In the genomic region with DNA sequence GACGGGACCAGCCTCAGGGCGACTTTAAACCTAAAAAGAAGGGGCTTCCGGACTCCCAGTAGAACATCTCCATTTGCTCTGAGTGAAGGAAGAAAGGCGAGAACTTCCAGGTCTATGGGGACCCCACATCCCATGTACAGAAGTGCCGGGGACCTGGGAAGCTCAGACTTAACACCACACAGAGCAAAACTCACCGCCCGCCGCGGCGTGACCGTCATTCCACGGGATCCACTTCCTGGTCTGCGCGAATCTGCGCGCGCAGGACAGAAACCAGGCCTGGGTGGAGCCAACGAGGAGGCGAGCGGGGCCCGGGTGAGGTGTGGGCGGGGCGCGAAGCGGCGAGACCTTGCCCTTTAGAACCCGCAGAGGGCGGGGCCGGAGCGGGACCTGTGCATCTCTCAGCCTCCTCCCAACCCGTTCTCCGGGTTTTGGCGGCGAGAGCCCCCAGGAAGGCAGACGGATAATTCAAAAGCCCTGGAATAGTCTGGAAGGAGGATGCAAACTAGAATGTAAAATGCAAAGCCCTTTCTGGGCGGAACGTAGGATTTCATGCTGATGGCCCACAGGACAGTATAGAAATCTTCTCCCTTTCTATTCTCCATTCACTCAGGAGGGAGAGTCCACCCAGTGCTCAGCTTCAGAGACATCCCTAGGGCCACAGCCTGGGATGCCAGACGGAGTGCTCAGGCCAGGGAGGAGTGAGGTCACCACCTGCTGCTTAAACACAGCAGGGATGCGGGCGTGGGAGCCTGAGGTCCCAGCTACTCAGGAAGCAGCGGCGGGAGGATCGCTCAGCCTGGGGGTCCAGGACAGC, we compare ENCODE assay signal across 8 cellular contexts. TPM values are rescaled to one million over a fixed set of nuclear protein-coding genes. Genes with fewer than 3 reads are reported as not detected.
DNase-seq lines count a peak whose midpoint lies in the region; ATAC-seq and TF ChIP-seq lines count a peak whose summit lies in the region.
"Not testable (repeated sequence)": the region's sequence is repeated elsewhere in the genome, so short reads cannot be mapped to it uniquely, and the experiment has no call there.

A gene (minus strand): TSS at position 242 of the 814 bp plus-strand sequence. CDS start 3,347 bp downstream, outside the sequence.

- not testable (repeated sequence) for H3K18ac ChIP-seq in trophoblast cell (ENCODE audit: low read length)

- H3K9me3 ChIP-seq in trophoblast cell (ENCODE audit: insufficient read depth, low read depth, low read length); thyroid gland: not testable (repeated sequence)

- not testable (repeated sequence) for H3K4ac ChIP-seq in trophoblast cell (ENCODE audit: low read depth, low read length)

- H3K36me3 ChIP-seq in trophoblast cell (ENCODE audit: control insufficient read depth in 1 of 2, insufficient read depth in 2 of 2, low read length in 2 of 2) (peaks cover 11 to 12% of the 10 kb centered on the region in 2 experiments), thyroid gland (peaks cover 0 to 14% of the 10 kb centered on the region in 2 donors)

- peak in 1 of 2 donors; percentile 56 for TF ChIP-seq POLR2A in thyroid gland (IDR thresholded peaks at IDR 0.05)

- not testable (repeated sequence) for H3K14ac ChIP-seq in trophoblast cell (ENCODE audit: low read length)

- peak within 1 kb of the TSS; percentile 75 for H3K27ac ChIP-seq in trophoblast cell (ENCODE audit: low read depth, low read length)
- peak within 1 kb of the TSS in 1 of 3 donors; percentile 36 for H3K27ac ChIP-seq in thyroid gland

- H3K27me3 ChIP-seq in trophoblast cell (ENCODE audit: insufficient read depth, low read length); thyroid gland: not testable (repeated sequence)

- ATAC-seq in HG02678 (IDR thresholded peaks at IDR 0.05; ENCODE audit: unreplicated experiment): peak; percentile 97
- peak; percentile 100 for ATAC-seq in left cardiac atrium

- not testable (repeated sequence) for H2BK5ac ChIP-seq in trophoblast cell (ENCODE audit: low read depth, low read length, poor library complexity)

- no CpG with 5 or more reads among the region's 43 CpGs for WGBS in trophoblast cell (ENCODE audit: extremely low coverage, insufficient coverage, insufficient read length)
- 2 to 20% methylated on average over 18 to 19 of the region's 43 CpGs for WGBS in thyroid gland, 2 donors

- H3K4me3 ChIP-seq in GM12875 (ENCODE audit: low read depth, low read length) (peak within 1 kb of the TSS; percentile 62), trophoblast cell (ENCODE audit: low read depth, low read length) (peak within 1 kb of the TSS; percentile 82), thyroid gland (replicated peaks in 1 of 3) (peak within 1 kb of the TSS; percentile 27 to 70 (median 49))

- peak within 1 kb of the TSS; percentile 89 for H3K9ac ChIP-seq in trophoblast cell (ENCODE audit: low read length)

- not testable (repeated sequence) for H3K79me1 ChIP-seq in trophoblast cell (ENCODE audit: low read length)

- not testable (repeated sequence) for TF ChIP-seq CTCF in GM12875 (IDR thresholded peaks at IDR 0.05; ENCODE audit: borderline replicate concordance, insufficient read depth, low read depth, low read length)
- TF ChIP-seq CTCF in thyroid gland (IDR thresholded peaks at IDR 0.05): peak in 1 of 6 experiments; percentile 23

- H3K23ac ChIP-seq in trophoblast cell (ENCODE audit: low read length): not testable (repeated sequence)

- H3K4me1 ChIP-seq in trophoblast cell (ENCODE audit: control insufficient read depth in 1 of 2, insufficient read depth in 2 of 2, low read length in 2 of 2); thyroid gland: not testable (repeated sequence)

- DNase-seq in NCI-H128 (lab: John Stamatoyannopoulos, UW; ENCODE audit: unreplicated experiment) (peak; percentile 46), T-helper 2 cell (peak; percentile 44 to 78 (median 60)), amniotic stem cell (lab: John Stamatoyannopoulos, UW) (peak; percentile 24), left cardiac atrium (peak; percentile 81), trophoblast cell (peak; percentile 96 to 97), thyroid gland (peak; percentile 74 to 79)

- peak within 1 kb of the TSS; percentile 83 for H3K4me2 ChIP-seq in trophoblast cell (ENCODE audit: low read length)

- not testable (repeated sequence) for H4K12ac ChIP-seq in trophoblast cell (ENCODE audit: low read depth, low read length)

- H2AK5ac ChIP-seq in trophoblast cell (ENCODE audit: low read length): not testable (repeated sequence)

- H3K79me2 ChIP-seq in trophoblast cell (ENCODE audit: control insufficient read depth, insufficient read depth, low read length, poor library complexity): not testable (repeated sequence)

- intact Hi-C loops in left cardiac atrium (cut with DNase I): loop anchor here in 1 of 2 donors (10.0 kb wide), 1 partner anchor 87 kb away; no protein-coding TSS in a partner anchor
- intact Hi-C loops in thyroid gland (cut with DNase I): not testable (repeated sequence)

- H2BK12ac ChIP-seq in trophoblast cell (ENCODE audit: low read length): not testable (repeated sequence)

- H2AFZ ChIP-seq in trophoblast cell (ENCODE audit: insufficient read depth, low read length, poor library complexity): peak within 1 kb of the TSS; percentile 20

- H4K8ac ChIP-seq in trophoblast cell (ENCODE audit: low read depth, low read length): peak within 1 kb of the TSS; percentile 26

- H4K91ac ChIP-seq in trophoblast cell (ENCODE audit: low read depth, low read length): not testable (repeated sequence)

- not testable (repeated sequence) for H2BK120ac ChIP-seq in trophoblast cell (ENCODE audit: insufficient read depth, low read length, poor library complexity)

RNA-seq across cellular contexts. Expression of the gene that starts here (rescaled TPM):
- 1 to 10 TPM; 8.5 to 8.7 TPM for total RNA-seq in left cardiac atrium
- 39.1 and 41.5 TPM in 2 replicates for polyA plus RNA-seq in trophoblast cell (2013)
- 10 to 100 TPM; 33.3 to 51.4 (median 41.6) TPM for total RNA-seq in thyroid gland

Comparison
In these comparisons a context has a peak if more than half of its experiments do, and no peak if none do; other contexts are left out.
1. DNase-seq: peak in every context shown above with its lines; median percentile 96 in trophoblast cell; 81 in left cardiac atrium; 76 in thyroid gland; 60 in T-helper 2 cell; 46 in NCI-H128; 24 in amniotic stem cell.